In genomic region chr5:93300309-93300923, GRCh38 we compare ENCODE assay signal across 21 cellular contexts.
"Had no signal": no experiment of that assay in that cellular context is flagged by ENCODE, and none has a peak within 500 bp of the region (broad histone marks: within the 10 kb centered on the region; RNA-seq: fewer than 3 reads in every experiment).

No MANE protein-coding gene starts in this region.

- H3K4me3 Mint-ChIP-seq: activated CD4-positive, alpha-beta T cell treated with anti-CD3 and anti-CD28 coated beads, Interleukin-2, amount 10 ng/mL, durations not matched to agents 7 days and 5 days; activated CD8-positive, alpha-beta T cell treated with anti-CD3 and anti-CD28 coated beads, Interleukin-2, amount 10 ng/mL, durations not matched to agents 7 days and 5 days; activated T-cell treated with anti-CD3 and anti-CD28 coated beads, Interleukin-2, amount 50 U/mL, for 4 hours; stimulated activated naive CD8-positive, alpha-beta T cell treated with anti-CD3 and anti-CD28 coated beads, Interleukin-15, amount 100 ng/mL, for 72 hours had no signal

- H3K27me3 ChIP-seq: breast epithelium, gastrocnemius medialis, left lung, suprapubic skin, transverse colon, vagina had no signal

- ATAC-seq: activated CD4-positive, CD25-positive, alpha-beta regulatory T cell treated with anti-CD3 and anti-CD28 coated beads, Interleukin-2, amount 50 U/mL, for 24 hours; activated CD8-positive, alpha-beta T cell treated with anti-CD3 and anti-CD28 coated beads, Interleukin-2, amount 10 ng/mL, durations not matched to agents 7 days and 5 days; activated T-cell treated with anti-CD3 and anti-CD28 coated beads, Interleukin-2, amount 50 U/mL, for 4 hours; esophagus mucosa; gastrocnemius medialis; left lung; right cardiac atrium; stimulated activated naive CD8-positive, alpha-beta T cell treated with anti-CD3 and anti-CD28 coated beads, Interleukin-15, amount 100 ng/mL, for 72 hours had no signal

- DNase-seq: activated CD4-positive, alpha-beta T cell treated with anti-CD3 and anti-CD28 coated beads, Interleukin-2, amount 10 ng/mL, durations not matched to agents 7 days and 5 days; activated CD8-positive, alpha-beta memory T cell treated with anti-CD3 and anti-CD28 coated beads, Interleukin-2, amount 50 U/mL, for 4 hours; activated CD8-positive, alpha-beta T cell treated with anti-CD3 and anti-CD28 coated beads, Interleukin-2, amount 10 ng/mL, durations not matched to agents 7 days and 5 days; activated naive CD4-positive, alpha-beta T cell treated with anti-CD3 and anti-CD28 coated beads, Interleukin-2, amount 50 U/mL, for 16 hours; activated T-cell treated with anti-CD3 and anti-CD28 coated beads, Interleukin-2, amount 50 U/mL, for 4 hours; aorta; cerebellar nuclear complex; cortex of kidney; effector CD4-positive, alpha-beta T cell; gastrocnemius medialis; left lung; right cardiac atrium; stimulated activated naive CD8-positive, alpha-beta T cell treated with anti-CD3 and anti-CD28 coated beads, Interleukin-15, amount 100 ng/mL, for 72 hours; T1000; transverse colon had no signal

- H3K27me3 Mint-ChIP-seq: activated CD4-positive, alpha-beta T cell treated with anti-CD3 and anti-CD28 coated beads, Interleukin-2, amount 10 ng/mL, durations not matched to agents 7 days and 5 days had no signal

- H3K27ac Mint-ChIP-seq: activated CD4-positive, alpha-beta T cell treated with anti-CD3 and anti-CD28 coated beads, Interleukin-2, amount 10 ng/mL, durations not matched to agents 7 days and 5 days; activated CD8-positive, alpha-beta T cell treated with anti-CD3 and anti-CD28 coated beads, Interleukin-2, amount 10 ng/mL, durations not matched to agents 7 days and 5 days; stimulated activated naive CD8-positive, alpha-beta T cell treated with anti-CD3 and anti-CD28 coated beads, Interleukin-15, amount 100 ng/mL, for 72 hours had no signal

- H3K9me3 Mint-ChIP-seq: activated CD4-positive, alpha-beta T cell treated with anti-CD3 and anti-CD28 coated beads, Interleukin-2, amount 10 ng/mL, durations not matched to agents 7 days and 5 days; activated T-cell treated with anti-CD3 and anti-CD28 coated beads, Interleukin-2, amount 50 U/mL, for 4 hours had no signal

- H3K27ac ChIP-seq: breast epithelium, gastrocnemius medialis, left lung, prostate gland, suprapubic skin, transverse colon, vagina had no signal

- H3K4me1 Mint-ChIP-seq: activated CD4-positive, alpha-beta T cell treated with anti-CD3 and anti-CD28 coated beads, Interleukin-2, amount 10 ng/mL, durations not matched to agents 7 days and 5 days; stimulated activated naive CD8-positive, alpha-beta T cell treated with anti-CD3 and anti-CD28 coated beads, Interleukin-15, amount 100 ng/mL, for 72 hours had no signal

- H3K9me3 ChIP-seq: breast epithelium, gastrocnemius medialis, left lung, prostate gland, suprapubic skin, transverse colon, vagina had no signal

- H3K4me1 ChIP-seq: breast epithelium, gastrocnemius medialis, left lung, prostate gland, suprapubic skin, transverse colon, vagina had no signal

- H3K4me3 ChIP-seq: breast epithelium, gastrocnemius medialis, left lung, prostate gland, suprapubic skin, transverse colon, vagina had no signal

- H3K36me3 ChIP-seq: breast epithelium, gastrocnemius medialis, left lung, prostate gland, suprapubic skin, transverse colon, vagina had no signal
